ENCODE assay signal across 25 cellular contexts in the genomic region with DNA sequence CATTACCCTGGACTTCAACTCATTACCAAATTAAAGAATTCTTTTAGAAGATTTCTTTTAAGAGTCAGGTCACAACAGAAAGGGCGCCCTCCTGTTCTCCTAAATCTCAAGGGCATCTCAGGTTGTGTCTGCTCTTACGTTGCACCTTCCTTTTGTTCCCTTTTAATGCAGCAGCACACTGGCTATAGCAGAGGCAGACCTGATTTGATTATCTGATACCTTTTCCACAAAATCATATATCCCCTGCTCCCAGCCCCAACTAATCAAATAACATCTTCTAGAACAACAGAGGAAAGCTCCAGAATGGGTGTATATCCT. TPM values are rescaled to one million over a fixed set of nuclear protein-coding genes. Genes with fewer than 3 reads are reported as not detected.
DNase-seq lines count a peak whose midpoint lies in the region; ATAC-seq and TF ChIP-seq lines count a peak whose summit lies in the region.
"Had no signal": no experiment of that assay in that cellular context is flagged by ENCODE, and none has a peak within 500 bp of the region (broad histone marks: within the 10 kb centered on the region; RNA-seq: fewer than 3 reads in every experiment).

No MANE protein-coding gene starts in this region.

- H4K20me1 ChIP-seq in hepatocyte (ENCODE audit: insufficient read depth, poor library complexity, severe bottlenecking) = no peaks in the 10 kb centered on the region
- H4K20me1 ChIP-seq: BLaER1 had no signal

- H3K27ac ChIP-seq in HUES64 (ENCODE audit: low read depth, low read length) (peak overlapping the region; percentile 83; the same call in 1 of the 2 replicates), hepatocyte (no peak overlapping the region)
- H3K27ac ChIP-seq: adrenal gland, BLaER1, right atrium auricular region, RWPE1, testis had no signal

- no peaks in the 10 kb centered on the region for H3K27me3 Mint-ChIP-seq in activated CD4-positive, alpha-beta T cell treated with anti-CD3 and anti-CD28 coated beads for 36 hours
- no peaks in the 10 kb centered on the region for H3K27me3 Mint-ChIP-seq in activated T-helper 2 cell treated with anti-CD3 and anti-CD28 coated beads, Interferon-gamma antibody, Interleukin-2, Interleukin-4, amounts not matched to agents 10 μg/mL and 5 μg/mL and 100 μg/mL, durations not matched to agents 14 hours and 24 hours and 36 hours (ENCODE audit: low read depth)
- no peaks in the 10 kb centered on the region for H3K27me3 Mint-ChIP-seq in natural killer cell (ENCODE audit: low read depth in 2 of 2)

- TF ChIP-seq CTCF in natural killer cell (IDR thresholded peaks at IDR 0.05) (no peak), hepatocyte (IDR thresholded peaks at IDR 0.05; ENCODE audit: poor library complexity) (no peak)

- H3K4me3 Mint-ChIP-seq in activated CD4-positive, alpha-beta T cell treated with anti-CD3 and anti-CD28 coated beads for 36 hours = no peak overlapping the region
- H3K4me3 Mint-ChIP-seq in activated T-helper 2 cell treated with anti-CD3 and anti-CD28 coated beads, Interferon-gamma antibody, Interleukin-2, Interleukin-4, amounts not matched to agents 10 μg/mL and 5 μg/mL and 100 μg/mL, durations not matched to agents 14 hours and 24 hours and 36 hours (ENCODE audit: low read depth) = no peak overlapping the region
- H3K4me3 Mint-ChIP-seq in natural killer cell = no peak overlapping the region
- H3K4me3 Mint-ChIP-seq: HFFc6 had no signal

- peaks cover 16% of the 10 kb centered on the region for H3K36me3 Mint-ChIP-seq in activated CD4-positive, alpha-beta T cell treated with anti-CD3 and anti-CD28 coated beads for 36 hours (ENCODE audit: low read depth)
- peaks cover 24% of the 10 kb centered on the region for H3K36me3 Mint-ChIP-seq in activated T-helper 2 cell treated with anti-CD3 and anti-CD28 coated beads, Interferon-gamma antibody, Interleukin-2, Interleukin-4, amounts not matched to agents 10 μg/mL and 5 μg/mL and 100 μg/mL, durations not matched to agents 14 hours and 24 hours and 36 hours (ENCODE audit: low read depth)
- H3K36me3 Mint-ChIP-seq in natural killer cell = no peaks in the 10 kb centered on the region

- DNase-seq in activated CD4-positive, alpha-beta T cell treated with anti-CD3 and anti-CD28 coated beads for 36 hours = no peak
- no peak for DNase-seq in activated CD4-positive, alpha-beta T cell treated with anti-CD3 and anti-CD28 coated beads for 48 hours
- DNase-seq in activated T-helper 2 cell treated with anti-CD3 and anti-CD28 coated beads, Interferon-gamma antibody, Interleukin-2, Interleukin-4, amounts not matched to agents 10 μg/mL and 5 μg/mL and 100 μg/mL, durations not matched to agents 14 hours and 24 hours and 36 hours (ENCODE audit: low spot score) = no peak
- no peak for DNase-seq in natural killer cell
- DNase-seq in mesenteric fat pad (ENCODE audit: low spot score) = no peak
- DNase-seq in hepatocyte (ENCODE audit: low spot score) = no peak
- DNase-seq: activated CD4-positive, alpha-beta T cell treated with anti-CD3 and anti-CD28 coated beads, Interleukin-2, amount 50 U/mL, for 1 hour; adrenal gland; DMS 273 treated with DMSO at 0.1 percent for 48 hours; foreskin melanocyte; HFFc6; IMR-90; islet precursor cell; NCI-H1417 treated with DMSO at 0.1 percent for 48 hours; NCI-H526 treated with DMSO at 0.1 percent for 48 hours; testis had no signal

- no peak overlapping the region for H3K9ac ChIP-seq in HUES64 (ENCODE audit: low read depth, low read length)
- H3K9ac ChIP-seq: BLaER1 had no signal

- CTCF ChIA-PET in activated CD4-positive, alpha-beta T cell treated with anti-CD3 and anti-CD28 coated beads for 36 hours (lab: Charles Lee) = interaction anchor here (0.7 to 3.9 kb wide), 6 partner anchors 10 to 179 kb away, joined by 3 to 16 read pairs (median 6); no protein-coding TSS in a partner anchor

- peak overlapping the region; percentile 92 for H3K27ac Mint-ChIP-seq in activated CD4-positive, alpha-beta T cell treated with anti-CD3 and anti-CD28 coated beads for 36 hours
- H3K27ac Mint-ChIP-seq in activated T-helper 2 cell treated with anti-CD3 and anti-CD28 coated beads, Interferon-gamma antibody, Interleukin-2, Interleukin-4, amounts not matched to agents 10 μg/mL and 5 μg/mL and 100 μg/mL, durations not matched to agents 14 hours and 24 hours and 36 hours = peak overlapping the region; percentile 80
- H3K27ac Mint-ChIP-seq in natural killer cell = peak overlapping the region; percentile 6 to 78
- H3K27ac Mint-ChIP-seq: HFFc6 had no signal

- no peak for ATAC-seq in activated CD4-positive, alpha-beta T cell treated with anti-CD3 and anti-CD28 coated beads for 36 hours
- ATAC-seq in natural killer cell = no peak
- no peak for ATAC-seq in HG03432 (IDR thresholded peaks at IDR 0.05; ENCODE audit: unreplicated experiment)

- WGBS in HUES64 = 69% methylated on average over 2 of the region's 2 CpGs
- WGBS in hepatocyte (ENCODE audit: low lambda C conversion rate, missing lambda C conversion rate) = 90% methylated on average over 2 of the region's 2 CpGs

- intact Hi-C loops in activated CD4-positive, alpha-beta T cell treated with anti-CD3 and anti-CD28 coated beads for 36 hours (cut with DNase I, micrococcal nuclease) = loop anchor here (2.0 to 5.0 kb wide), 5 partner anchors 17 to 119 kb away; a partner anchor contains a TSS
- intact Hi-C loops in activated T-helper 2 cell treated with anti-CD3 and anti-CD28 coated beads, Interferon-gamma antibody, Interleukin-2, Interleukin-4, amounts not matched to agents 10 μg/mL and 5 μg/mL and 100 μg/mL, durations not matched to agents 14 hours and 24 hours and 36 hours (cut with micrococcal nuclease) = loop anchor here (2.0 kb wide), 1 partner anchor 43 kb away; no protein-coding TSS in a partner anchor
- intact Hi-C loops in natural killer cell (cut with micrococcal nuclease) = no loop called here

- no peak overlapping the region for H3K4me3 ChIP-seq in HUES64 (ENCODE audit: low read length)
- no peak overlapping the region for H3K4me3 ChIP-seq in hepatocyte
- H3K4me3 ChIP-seq: adrenal gland, BLaER1, lung, right atrium auricular region, testis had no signal

- H3K9me2 ChIP-seq in hepatocyte (replicated peaks; ENCODE audit: insufficient read depth) = no peaks in the 10 kb centered on the region

- POLR2A ChIA-PET in activated CD4-positive, alpha-beta T cell treated with anti-CD3 and anti-CD28 coated beads for 36 hours (lab: Charles Lee) = no interaction called here

- peaks cover 4% of the 10 kb centered on the region for H3K9me3 Mint-ChIP-seq in activated CD4-positive, alpha-beta T cell treated with anti-CD3 and anti-CD28 coated beads for 36 hours (ENCODE audit: low read depth)
- H3K9me3 Mint-ChIP-seq in activated T-helper 2 cell treated with anti-CD3 and anti-CD28 coated beads, Interferon-gamma antibody, Interleukin-2, Interleukin-4, amounts not matched to agents 10 μg/mL and 5 μg/mL and 100 μg/mL, durations not matched to agents 14 hours and 24 hours and 36 hours = peaks cover 13% of the 10 kb centered on the region
- H3K9me3 Mint-ChIP-seq in natural killer cell = no peaks in the 10 kb centered on the region
- H3K9me3 Mint-ChIP-seq: HFFc6 had no signal

- no peak overlapping the region for H2AFZ ChIP-seq in hepatocyte

- H3K9me3 ChIP-seq in HUES64 (ENCODE audit: insufficient read depth, low read depth, low read length) (0 out of 2 replicates have a peak, but pooled peaks cover 2% of the 10 kb centered on the region), hepatocyte (ENCODE audit: low read depth) (no peaks in the 10 kb centered on the region)
- H3K9me3 ChIP-seq: adrenal gland, right atrium auricular region, testis had no signal

- H3K4me1 Mint-ChIP-seq in activated CD4-positive, alpha-beta T cell treated with anti-CD3 and anti-CD28 coated beads for 36 hours = peaks cover 77% of the 10 kb centered on the region
- peaks cover 62% of the 10 kb centered on the region for H3K4me1 Mint-ChIP-seq in activated T-helper 2 cell treated with anti-CD3 and anti-CD28 coated beads, Interferon-gamma antibody, Interleukin-2, Interleukin-4, amounts not matched to agents 10 μg/mL and 5 μg/mL and 100 μg/mL, durations not matched to agents 14 hours and 24 hours and 36 hours (ENCODE audit: low read depth)
- H3K4me1 Mint-ChIP-seq in natural killer cell = peaks cover 24 to 50% of the 10 kb centered on the region in 2 donors

- no peak overlapping the region for H3K4me2 ChIP-seq in hepatocyte
- H3K4me2 ChIP-seq: BLaER1 had no signal

- H3K36me3 ChIP-seq in HUES64 (ENCODE audit: insufficient read depth, low read length) (no peaks in the 10 kb centered on the region), hepatocyte (replicated peaks; ENCODE audit: insufficient read depth, low read depth) (no peaks in the 10 kb centered on the region)

- H3K27me3 ChIP-seq in HUES64 (ENCODE audit: insufficient read depth, low read length) = no peaks in the 10 kb centered on the region
- H3K27me3 ChIP-seq in hepatocyte = no peaks in the 10 kb centered on the region
- H3K27me3 ChIP-seq: adrenal gland, BLaER1, right atrium auricular region, testis had no signal

- H3K4me1 ChIP-seq in HUES64 (ENCODE audit: insufficient read depth, low read length) (peaks cover 50% of the 10 kb centered on the region), hepatocyte (ENCODE audit: insufficient read depth) (no peaks in the 10 kb centered on the region)
- H3K4me1 ChIP-seq: BLaER1, right atrium auricular region, testis had no signal

- H3K79me2 ChIP-seq in hepatocyte = no peaks in the 10 kb centered on the region

RNA-seq across cellular contexts. Expression of a gene that starts 40.1 kb away (rescaled TPM):
- 10 to 100 TPM; 23.5 to 25.5 TPM for total RNA-seq in activated CD4-positive, alpha-beta T cell treated with anti-CD3 and anti-CD28 coated beads for 36 hours
- polyA plus RNA-seq in HUES64 (2013, experiment 1 of 2) = 0.10 TPM
- not detected for polyA plus RNA-seq in HUES64 (2013, experiment 2 of 2)
- 6.3 and 6.7 TPM in 2 replicates for total RNA-seq in activated T-helper 2 cell treated with anti-CD3 and anti-CD28 coated beads, Interferon-gamma antibody, Interleukin-2, Interleukin-4, amounts not matched to agents 10 μg/mL and 5 μg/mL and 100 μg/mL, durations not matched to agents 14 hours and 24 hours and 36 hours
- total RNA-seq in natural killer cell = 10 to 100 TPM; 24.9 to 52.3 (median 43.9) TPM
- total RNA-seq in mesenteric fat pad = 0.42 TPM
- not detected in 2 replicates for total RNA-seq in hepatocyte
- polyA plus RNA-seq in hepatocyte = 0.19 and 0.39 TPM in 2 replicates
- total RNA-seq: epithelial cell of proximal tubule, G401, HFFc6, IMR-90, M059J had no signal
- polyA plus RNA-seq: IMR-90 had no signal

Comparison
In these comparisons a context has a peak if more than half of its experiments do, and no peak if none do; other contexts are left out.
1. H3K27ac Mint-ChIP-seq: peak in every context shown above with its lines; median percentile 92 in activated CD4-positive, alpha-beta T cell treated with anti-CD3 and anti-CD28 coated beads for 36 hours; 80 in activated T-helper 2 cell treated with anti-CD3 and anti-CD28 coated beads, Interferon-gamma antibody, Interleukin-2, Interleukin-4, amounts not matched to agents 10 μg/mL and 5 μg/mL and 100 μg/mL, durations not matched to agents 14 hours and 24 hours and 36 hours; 42 in natural killer cell.